ENCODE assay signal across 13 cellular contexts in the genomic region with DNA sequence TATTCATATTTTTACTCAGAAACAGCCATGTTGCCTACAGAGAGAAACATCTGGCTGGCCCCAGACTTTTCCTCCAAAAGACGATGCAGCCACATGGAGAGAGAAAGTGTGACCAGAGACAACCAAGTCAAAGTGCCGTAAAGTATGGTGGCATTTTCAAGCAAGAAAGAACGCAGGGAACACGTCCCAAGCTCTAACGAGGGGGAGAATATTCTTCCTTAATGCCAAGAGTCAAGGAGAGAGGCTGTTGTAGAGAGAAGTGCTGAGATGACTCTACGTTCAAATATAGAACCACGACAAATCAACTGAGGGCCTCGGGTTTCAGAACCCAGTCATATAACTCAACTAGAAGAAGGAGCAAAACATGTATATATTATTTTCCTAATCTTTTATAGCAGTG. TPM values are rescaled to one million over a fixed set of nuclear protein-coding genes. Genes with fewer than 3 reads are reported as not detected.
DNase-seq lines count a peak whose midpoint lies in the region; ATAC-seq and TF ChIP-seq lines count a peak whose summit lies in the region.
"Had no signal": no experiment of that assay in that cellular context is flagged by ENCODE, and none has a peak within 500 bp of the region (broad histone marks: within the 10 kb centered on the region; RNA-seq: fewer than 3 reads in every experiment).

No MANE protein-coding gene starts in this region.

- DNase-seq in activated naive CD4-positive, alpha-beta T cell treated with Interleukin-2 at 50 U/mL for 16 hours, result peak; percentile 34
- DNase-seq in activated naive CD4-positive, alpha-beta T cell (lab: John Stamatoyannopoulos, UW), result no peak
- peak; percentile 49 for DNase-seq in T-helper 2 cell treated with Interferon-gamma antibody and Interleukin-4, amounts not matched to agents 5 μg/mL and 100 μg/mL, for 36 hours (ENCODE audit: low spot score)
- no peak for DNase-seq in superior temporal gyrus (ENCODE audit: extremely low spot score)
- DNase-seq: HCEC 1CT, hippocampal formation, mucosa of descending colon, NCI-H2171 had no signal

- peaks cover 48% of the 10 kb centered on the region for H3K36me3 Mint-ChIP-seq in T-helper 2 cell treated with Interferon-gamma antibody and Interleukin-4, amounts not matched to agents 5 μg/mL and 100 μg/mL, for 36 hours (ENCODE audit: low read depth)

- no peak for TF ChIP-seq EP300 in gastroesophageal sphincter (IDR thresholded peaks at IDR 0.05)

- peaks cover 50% of the 10 kb centered on the region for H3K4me1 Mint-ChIP-seq in T-helper 2 cell treated with Interferon-gamma antibody and Interleukin-4, amounts not matched to agents 5 μg/mL and 100 μg/mL, for 36 hours (ENCODE audit: low read depth)

- H3K4me1 ChIP-seq in gastroesophageal sphincter (peaks cover 2 to 78% (median 10%) of the 10 kb centered on the region in 3 donors), thymus (ENCODE audit: control insufficient read depth, insufficient read depth, low read length) (peaks cover 7% of the 10 kb centered on the region)

- H3K9me3 ChIP-seq in gastroesophageal sphincter (no peaks in the 10 kb centered on the region), thymus (ENCODE audit: control insufficient read depth) (no peaks in the 10 kb centered on the region)
- H3K9me3 ChIP-seq: mucosa of descending colon had no signal

- H3K27ac ChIP-seq in gastroesophageal sphincter (peak overlapping the region in 3 of 4 donors; percentile 35 to 85 (median 76)), thymus (ENCODE audit: low read depth) (peak overlapping the region; percentile 42)
- H3K27ac ChIP-seq: KMS-11 had no signal

- H3K27ac Mint-ChIP-seq in T-helper 2 cell treated with Interferon-gamma antibody and Interleukin-4, amounts not matched to agents 5 μg/mL and 100 μg/mL, for 36 hours, result peak overlapping the region; percentile 90

- no peaks in the 10 kb centered on the region for H3K27me3 Mint-ChIP-seq in T-helper 2 cell treated with Interferon-gamma antibody and Interleukin-4, amounts not matched to agents 5 μg/mL and 100 μg/mL, for 36 hours (ENCODE audit: low read depth)

- no peak for TF ChIP-seq CTCF in gastroesophageal sphincter (IDR thresholded peaks at IDR 0.05)

- H3K27me3 ChIP-seq in gastroesophageal sphincter, result no peaks in the 10 kb centered on the region
- no peaks in the 10 kb centered on the region for H3K27me3 ChIP-seq in thymus (ENCODE audit: control insufficient read depth, insufficient read depth)

- H3K9me3 Mint-ChIP-seq in T-helper 2 cell treated with Interferon-gamma antibody and Interleukin-4, amounts not matched to agents 5 μg/mL and 100 μg/mL, for 36 hours, result no peaks in the 10 kb centered on the region

- H3K4me3 ChIP-seq in gastroesophageal sphincter, result no peak overlapping the region
- no peak overlapping the region for H3K4me3 ChIP-seq in thymus (ENCODE audit: low read length)
- H3K4me3 ChIP-seq: mucosa of descending colon had no signal

- 40 to 42% methylated on average over 8 of the region's 8 CpGs for WGBS in gastroesophageal sphincter (ENCODE audit: low coverage in 1 of 2), 2 donors
- 86% methylated on average over 8 of the region's 8 CpGs for WGBS in thymus

- peak overlapping the region; percentile 47 for H3K4me3 Mint-ChIP-seq in T-helper 2 cell treated with Interferon-gamma antibody and Interleukin-4, amounts not matched to agents 5 μg/mL and 100 μg/mL, for 36 hours

- H3K36me3 ChIP-seq in gastroesophageal sphincter (peaks cover 0 to 6% of the 10 kb centered on the region in 2 donors), thymus (ENCODE audit: control insufficient read depth, insufficient read depth) (peaks cover 13% of the 10 kb centered on the region)

- TF ChIP-seq POLR2A in gastroesophageal sphincter (IDR thresholded peaks at IDR 0.05), result no peak

- ATAC-seq in gastroesophageal sphincter, result no peak
- no peak for ATAC-seq in HG03432 (IDR thresholded peaks at IDR 0.05; ENCODE audit: unreplicated experiment)
- ATAC-seq in HG03378 (IDR thresholded peaks at IDR 0.05; ENCODE audit: unreplicated experiment), result no peak
- ATAC-seq: mucosa of descending colon had no signal

RNA-seq across cellular contexts. Expression of gene FNBP1, which starts 55.9 kb away (rescaled TPM):
- total RNA-seq in gastroesophageal sphincter, result 100 to 1,000 TPM; 119 to 343 (median 188) TPM
- polyA plus RNA-seq in thymus, result 79.6 TPM

Comparison
In these comparisons a context has a peak if more than half of its experiments do, and no peak if none do; other contexts are left out.
1. DNase-seq: peak in activated naive CD4-positive, alpha-beta T cell treated with Interleukin-2 at 50 U/mL for 16 hours (single experiment) and T-helper 2 cell treated with Interferon-gamma antibody and Interleukin-4, amounts not matched to agents 5 μg/mL and 100 μg/mL, for 36 hours (single experiment); none in activated naive CD4-positive, alpha-beta T cell (0 of 4) and superior temporal gyrus (single experiment).